Comparison of ENCODE assay signal across 1 cellular context in the genomic region with DNA sequence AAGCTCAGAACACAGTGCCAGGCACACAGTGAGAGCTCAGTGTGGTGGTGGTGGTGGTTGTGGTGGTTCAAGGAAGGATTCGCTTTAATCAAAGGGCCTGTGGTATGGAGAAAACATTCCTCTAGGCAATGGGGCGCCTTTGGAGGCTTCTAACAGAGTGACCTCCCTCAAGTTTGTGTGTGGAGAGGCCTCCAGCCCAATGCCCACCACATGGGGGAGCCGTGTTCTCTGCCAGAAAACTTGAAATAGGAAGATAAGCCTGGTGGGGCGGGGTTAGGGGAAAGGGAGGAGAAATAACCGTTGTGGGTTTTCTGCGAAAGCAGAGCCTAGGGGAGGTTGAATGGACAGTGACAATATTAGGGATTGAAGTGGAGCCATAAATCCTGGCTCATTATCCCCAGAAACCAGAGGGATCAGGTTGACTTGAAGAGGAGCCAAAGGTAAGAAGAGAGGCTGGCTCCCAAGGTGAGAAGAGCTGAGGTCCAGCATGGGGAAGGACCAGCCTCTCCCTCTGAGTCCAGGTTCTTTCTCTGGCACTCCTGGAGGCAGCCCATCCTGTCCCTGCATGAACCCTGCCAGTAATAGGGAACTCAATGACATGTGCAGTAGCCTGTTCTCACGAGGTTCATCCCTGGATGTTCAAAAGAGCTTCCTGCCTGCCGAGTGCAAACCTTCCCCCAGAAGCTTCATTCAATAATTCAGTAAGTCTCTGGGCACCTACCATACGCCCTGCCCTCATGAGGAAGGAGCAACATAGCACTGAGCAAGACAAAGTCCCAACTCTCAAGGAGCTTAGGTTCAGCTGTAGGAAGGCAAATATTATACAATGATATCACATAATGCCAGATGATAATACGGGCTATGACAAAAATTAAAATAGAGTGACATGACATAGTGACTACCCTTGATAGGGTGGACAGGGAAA.
TF ChIP-seq lines count a peak whose summit lies in the region.

No MANE protein-coding gene starts in this region.

TF ChIP-seq in HepG2, 621 proteins besides CTCF, POLR2A, EP300 and RAD21 (continued from another document and continues in another):
- TF ChIP-seq PRMT3 (CRISPR knock-in tag; IDR thresholded peaks at IDR 0.05; ENCODE audit: borderline replicate concordance, low read depth) (no peak), ASH2L (IDR thresholded peaks at IDR 0.05; ENCODE audit: insufficient read length, low read depth, low read length) (peak; percentile 26), ZNF362 (CRISPR knock-in tag; IDR thresholded peaks at IDR 0.05; ENCODE audit: borderline replicate concordance) (no peak), ZNF597 (CRISPR knock-in tag; IDR thresholded peaks at IDR 0.05) (no peak), ZNF205 (CRISPR knock-in tag; IDR thresholded peaks at IDR 0.05) (no peak), CC2D1A (CRISPR knock-in tag; IDR thresholded peaks at IDR 0.05) (no peak), GFI1 (CRISPR knock-in tag; IDR thresholded peaks at IDR 0.05; ENCODE audit: borderline replicate concordance) (0 out of 2 replicates have a peak, but pooled peaks have one; percentile 21), ARID5B (CRISPR knock-in tag; IDR thresholded peaks at IDR 0.05) (no peak), ZNF138 (CRISPR knock-in tag; IDR thresholded peaks at IDR 0.05; ENCODE audit: low read depth) (no peak), NPAS2 (CRISPR knock-in tag; IDR thresholded peaks at IDR 0.05; ENCODE audit: borderline replicate concordance) (no peak), FOXA1 (IDR thresholded peaks at IDR 0.05) (no peak), FOXA1 (CRISPR knock-in tag; IDR thresholded peaks at IDR 0.05) (no peak), CHD2 (IDR thresholded peaks at IDR 0.05; ENCODE audit: low read depth, low read length) (no peak), SP5 (CRISPR knock-in tag; IDR thresholded peaks at IDR 0.05; ENCODE audit: borderline replicate concordance, low read depth) (peak; percentile 41; the same call in 1 of the 2 replicates), TMF1 (CRISPR knock-in tag; IDR thresholded peaks at IDR 0.05; ENCODE audit: low read depth) (no peak), MIXL1 (CRISPR knock-in tag; IDR thresholded peaks at IDR 0.05) (no peak), ZNF558 (CRISPR knock-in tag; IDR thresholded peaks at IDR 0.05; ENCODE audit: borderline replicate concordance) (no peak), NFYB (CRISPR knock-in tag; IDR thresholded peaks at IDR 0.05) (no peak), ZNF414 (CRISPR knock-in tag; IDR thresholded peaks at IDR 0.05) (no peak), FOXJ3 (CRISPR knock-in tag; IDR thresholded peaks at IDR 0.05; ENCODE audit: borderline replicate concordance) (no peak), ZNF629 (CRISPR knock-in tag; conservative IDR thresholded peaks at IDR 0.05) (no peak; the same call in 1 of the 2 replicates), MXD1 (CRISPR knock-in tag; IDR thresholded peaks at IDR 0.05) (no peak), TGIF2 (CRISPR knock-in tag; IDR thresholded peaks at IDR 0.05) (peak; percentile 52; the same call in 1 of the 2 replicates), ZBTB46 (CRISPR knock-in tag; IDR thresholded peaks at IDR 0.05; ENCODE audit: borderline replicate concordance) (no peak), NONO (IDR thresholded peaks at IDR 0.05) (no peak), NONO (CRISPR knock-in tag; conservative IDR thresholded peaks at IDR 0.05) (no peak), ZSCAN31 (CRISPR knock-in tag; IDR thresholded peaks at IDR 0.05; ENCODE audit: low read depth) (no peak), ZBTB7B (CRISPR knock-in tag; IDR thresholded peaks at IDR 0.05) (no peak), U2AF1 (optimal IDR thresholded peaks at IDR 0.05; ENCODE audit: low read depth, low read length) (no peak), RNF219 (CRISPR knock-in tag; IDR thresholded peaks at IDR 0.05) (no peak)
- TF ChIP-seq, protein P1, sequence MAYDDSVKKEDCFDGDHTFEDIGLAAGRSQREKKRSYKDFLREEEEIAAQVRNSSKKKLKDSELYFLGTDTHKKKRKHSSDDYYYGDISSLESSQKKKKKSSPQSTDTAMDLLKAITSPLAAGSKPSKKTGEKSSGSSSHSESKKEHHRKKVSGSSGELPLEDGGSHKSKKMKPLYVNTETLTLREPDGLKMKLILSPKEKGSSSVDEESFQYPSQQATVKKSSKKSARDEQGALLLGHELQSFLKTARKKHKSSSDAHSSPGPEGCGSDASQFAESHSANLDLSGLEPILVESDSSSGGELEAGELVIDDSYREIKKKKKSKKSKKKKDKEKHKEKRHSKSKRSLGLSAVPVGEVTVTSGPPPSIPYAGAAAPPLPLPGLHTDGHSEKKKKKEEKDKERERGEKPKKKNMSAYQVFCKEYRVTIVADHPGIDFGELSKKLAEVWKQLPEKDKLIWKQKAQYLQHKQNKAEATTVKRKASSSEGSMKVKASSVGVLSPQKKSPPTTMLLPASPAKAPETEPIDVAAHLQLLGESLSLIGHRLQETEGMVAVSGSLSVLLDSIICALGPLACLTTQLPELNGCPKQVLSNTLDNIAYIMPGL (CRISPR knock-in tag; IDR thresholded peaks at IDR 0.05; ENCODE audit: borderline replicate concordance in 1 of 2, low read depth in 1 of 2): peak in 1 of 2 experiments; percentile 22; a peak in 1 of 4 replicates
- TF ChIP-seq, protein P2, sequence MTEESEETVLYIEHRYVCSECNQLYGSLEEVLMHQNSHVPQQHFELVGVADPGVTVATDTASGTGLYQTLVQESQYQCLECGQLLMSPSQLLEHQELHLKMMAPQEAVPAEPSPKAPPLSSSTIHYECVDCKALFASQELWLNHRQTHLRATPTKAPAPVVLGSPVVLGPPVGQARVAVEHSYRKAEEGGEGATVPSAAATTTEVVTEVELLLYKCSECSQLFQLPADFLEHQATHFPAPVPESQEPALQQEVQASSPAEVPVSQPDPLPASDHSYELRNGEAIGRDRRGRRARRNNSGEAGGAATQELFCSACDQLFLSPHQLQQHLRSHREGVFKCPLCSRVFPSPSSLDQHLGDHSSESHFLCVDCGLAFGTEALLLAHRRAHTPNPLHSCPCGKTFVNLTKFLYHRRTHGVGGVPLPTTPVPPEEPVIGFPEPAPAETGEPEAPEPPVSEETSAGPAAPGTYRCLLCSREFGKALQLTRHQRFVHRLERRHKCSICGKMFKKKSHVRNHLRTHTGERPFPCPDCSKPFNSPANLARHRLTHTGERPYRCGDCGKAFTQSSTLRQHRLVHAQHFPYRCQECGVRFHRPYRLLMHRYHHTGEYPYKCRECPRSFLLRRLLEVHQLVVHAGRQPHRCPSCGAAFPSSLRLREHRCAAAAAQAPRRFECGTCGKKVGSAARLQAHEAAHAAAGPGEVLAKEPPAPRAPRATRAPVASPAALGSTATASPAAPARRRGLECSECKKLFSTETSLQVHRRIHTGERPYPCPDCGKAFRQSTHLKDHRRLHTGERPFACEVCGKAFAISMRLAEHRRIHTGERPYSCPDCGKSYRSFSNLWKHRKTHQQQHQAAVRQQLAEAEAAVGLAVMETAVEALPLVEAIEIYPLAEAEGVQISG (CRISPR knock-in tag; IDR thresholded peaks at IDR 0.05): peak; percentile 45; the same call in 1 of the 2 replicates
- TF ChIP-seq, protein P3, sequence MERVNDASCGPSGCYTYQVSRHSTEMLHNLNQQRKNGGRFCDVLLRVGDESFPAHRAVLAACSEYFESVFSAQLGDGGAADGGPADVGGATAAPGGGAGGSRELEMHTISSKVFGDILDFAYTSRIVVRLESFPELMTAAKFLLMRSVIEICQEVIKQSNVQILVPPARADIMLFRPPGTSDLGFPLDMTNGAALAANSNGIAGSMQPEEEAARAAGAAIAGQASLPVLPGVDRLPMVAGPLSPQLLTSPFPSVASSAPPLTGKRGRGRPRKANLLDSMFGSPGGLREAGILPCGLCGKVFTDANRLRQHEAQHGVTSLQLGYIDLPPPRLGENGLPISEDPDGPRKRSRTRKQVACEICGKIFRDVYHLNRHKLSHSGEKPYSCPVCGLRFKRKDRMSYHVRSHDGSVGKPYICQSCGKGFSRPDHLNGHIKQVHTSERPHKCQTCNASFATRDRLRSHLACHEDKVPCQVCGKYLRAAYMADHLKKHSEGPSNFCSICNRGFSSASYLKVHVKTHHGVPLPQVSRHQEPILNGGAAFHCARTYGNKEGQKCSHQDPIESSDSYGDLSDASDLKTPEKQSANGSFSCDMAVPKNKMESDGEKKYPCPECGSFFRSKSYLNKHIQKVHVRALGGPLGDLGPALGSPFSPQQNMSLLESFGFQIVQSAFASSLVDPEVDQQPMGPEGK (CRISPR knock-in tag; IDR thresholded peaks at IDR 0.05): peak; percentile 62; the same call in 1 of the 2 replicates
- TF ChIP-seq, protein P4, sequence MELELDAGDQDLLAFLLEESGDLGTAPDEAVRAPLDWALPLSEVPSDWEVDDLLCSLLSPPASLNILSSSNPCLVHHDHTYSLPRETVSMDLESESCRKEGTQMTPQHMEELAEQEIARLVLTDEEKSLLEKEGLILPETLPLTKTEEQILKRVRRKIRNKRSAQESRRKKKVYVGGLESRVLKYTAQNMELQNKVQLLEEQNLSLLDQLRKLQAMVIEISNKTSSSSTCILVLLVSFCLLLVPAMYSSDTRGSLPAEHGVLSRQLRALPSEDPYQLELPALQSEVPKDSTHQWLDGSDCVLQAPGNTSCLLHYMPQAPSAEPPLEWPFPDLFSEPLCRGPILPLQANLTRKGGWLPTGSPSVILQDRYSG (CRISPR knock-in tag; IDR thresholded peaks at IDR 0.05): no peak
